Comparison of ENCODE assay signal across 15 cellular contexts in the genomic region with DNA sequence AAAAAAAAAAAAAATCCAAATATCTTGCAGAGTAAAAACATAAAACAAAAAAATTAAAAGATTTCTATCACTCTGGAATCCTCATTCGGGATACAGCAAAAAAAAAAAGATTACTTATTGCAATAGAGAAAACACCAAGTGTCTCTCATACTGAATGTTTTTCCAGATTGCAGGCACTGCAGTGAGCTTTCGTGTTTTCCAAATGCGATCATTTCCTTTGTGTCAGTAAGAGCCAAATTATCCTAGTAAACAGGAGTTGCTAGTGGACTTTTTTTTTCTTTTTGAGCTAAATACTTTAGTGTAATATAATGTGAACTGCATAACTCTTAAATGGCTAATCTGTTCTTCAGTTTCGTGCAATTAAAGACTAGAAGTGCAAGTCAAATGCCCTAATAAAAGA. TPM values are rescaled to one million over a fixed set of nuclear protein-coding genes. Genes with fewer than 3 reads are reported as not detected.
DNase-seq lines count a peak whose midpoint lies in the region; ATAC-seq and TF ChIP-seq lines count a peak whose summit lies in the region.
"Had no signal": no experiment of that assay in that cellular context is flagged by ENCODE, and none has a peak within 500 bp of the region (broad histone marks: within the 10 kb centered on the region; RNA-seq: fewer than 3 reads in every experiment).

No MANE protein-coding gene starts in this region.

- peak overlapping the region; percentile 57 for H3K4me2 ChIP-seq in GM23248 (ENCODE audit: unreplicated experiment)

- no peaks in the 10 kb centered on the region for H3K79me2 ChIP-seq in GM23248 (ENCODE audit: insufficient read depth)

- H3K27me3 ChIP-seq in GM23248 (replicated peaks; ENCODE audit: insufficient read depth), result no peaks in the 10 kb centered on the region
- no peaks in the 10 kb centered on the region for H3K27me3 ChIP-seq in left lung
- H3K27me3 ChIP-seq in tibial nerve, result no peaks in the 10 kb centered on the region

- peaks cover 34% of the 10 kb centered on the region for H3K4me1 ChIP-seq in GM23248 (ENCODE audit: insufficient read depth)
- H3K4me1 ChIP-seq in left lung, result no peaks in the 10 kb centered on the region
- H3K4me1 ChIP-seq in tibial nerve, result peaks cover 0 to 32% (median 14%) of the 10 kb centered on the region in 4 donors
- no peaks in the 10 kb centered on the region for H3K4me1 ChIP-seq in mucosa of descending colon (ENCODE audit: low read depth)

- no peaks in the 10 kb centered on the region for H3K9me2 ChIP-seq in GM23248 (ENCODE audit: insufficient read depth)

- H2AFZ ChIP-seq in GM23248, result no peak overlapping the region

- POLR2A ChIA-PET in RWPE1 (lab: Yijun Ruan, JAX; ENCODE audit: low non-redundant PET), result no interaction called here

- H4K20me1 ChIP-seq in GM23248 (ENCODE audit: insufficient read depth), result no peaks in the 10 kb centered on the region

- 50 to 58% methylated on average over 4 of the region's 4 CpGs for WGBS in GM23248 (ENCODE audit: low coverage in 1 of 2, low lambda C conversion rate in 2 of 2, missing lambda C conversion rate in 2 of 2), 2 experiments
- 34 to 45% methylated on average over 4 of the region's 4 CpGs for WGBS in tibial nerve, 2 donors

- CTCF ChIA-PET in RWPE1 (lab: Yijun Ruan, JAX), result no interaction called here

- H3K36me3 ChIP-seq in GM23248 (ENCODE audit: low read depth), result no peaks in the 10 kb centered on the region
- H3K36me3 ChIP-seq in left lung, result no peaks in the 10 kb centered on the region
- peaks cover 0 to 23% (median 0%) of the 10 kb centered on the region in 3 donors for H3K36me3 ChIP-seq in tibial nerve
- no peaks in the 10 kb centered on the region for H3K36me3 ChIP-seq in mucosa of descending colon (ENCODE audit: low read depth)

- peak; percentile 73 for DNase-seq in GM23248
- peak; percentile 76 to 87 for DNase-seq in dermis microvascular lymphatic vessel endothelial cell (ENCODE audit: low read depth in 2 of 2)
- DNase-seq in left lung, result no peak
- DNase-seq in tibial nerve (ENCODE audit: low spot score in 2 of 2), result no peak
- DNase-seq in mucosa of descending colon, result no peak
- DNase-seq in stimulated activated CD8-positive, alpha-beta memory T cell treated with anti-CD3 and anti-CD28 coated beads, Interleukin-4, amount 100 ng/mL, for 48 hours, result no peak
- DNase-seq in RWPE1 (ENCODE audit: low spot score), result no peak
- DNase-seq: activated CD8-positive, alpha-beta memory T cell treated with anti-CD3 and anti-CD28 coated beads, Interleukin-2, amount 50 U/mL, for 4 hours; activated naive CD8-positive, alpha-beta T cell treated with anti-CD3 and anti-CD28 coated beads for 36 hours; midbrain; NCI-H1436; NCI-H510A; T-cell had no signal

- peak; percentile 55 for ATAC-seq in left lung
- no peak for ATAC-seq in mucosa of descending colon
- no peak for ATAC-seq in HG02840 (IDR thresholded peaks at IDR 0.05; ENCODE audit: low FRiP score, unreplicated experiment)
- ATAC-seq: esophagus mucosa, T-cell had no signal

- peaks cover 40% of the 10 kb centered on the region for H3F3A ChIP-seq in GM23248 (ENCODE audit: insufficient read depth)

- intact Hi-C loops in left lung (cut with DNase I) (no loop called here), mucosa of descending colon (cut with DNase I, micrococcal nuclease) (no loop called here)

- H3K4me3 ChIP-seq in GM23248, result no peak overlapping the region
- no peak overlapping the region for H3K4me3 ChIP-seq in left lung
- no peak overlapping the region for H3K4me3 ChIP-seq in tibial nerve
- no peak overlapping the region for H3K4me3 ChIP-seq in mucosa of descending colon

- H3K9me3 ChIP-seq in GM23248 (ENCODE audit: low read depth) (no peaks in the 10 kb centered on the region), left lung (no peaks in the 10 kb centered on the region), tibial nerve (no peaks in the 10 kb centered on the region), mucosa of descending colon (no peaks in the 10 kb centered on the region)

- H3K27ac ChIP-seq in GM23248 (peak overlapping the region; percentile 84), left lung (peak overlapping the region; percentile 16 to 71), tibial nerve (peak overlapping the region in 3 of 4 donors; percentile 20 to 67 (median 38)), RWPE1 (no peak overlapping the region)

- TF ChIP-seq EP300 in tibial nerve (IDR thresholded peaks at IDR 0.05), result peak in 1 of 2 donors; percentile 33

- in situ Hi-C loops in GM23248 (cut with MboI), result no loop called here

- TF ChIP-seq POLR2A in tibial nerve (IDR thresholded peaks at IDR 0.05), result no peak

- H3K9ac ChIP-seq in GM23248, result peak overlapping the region; percentile 14

- TF ChIP-seq CTCF in left lung (IDR thresholded peaks at IDR 0.05) (no peak), tibial nerve (IDR thresholded peaks at IDR 0.05) (no peak), mucosa of descending colon (IDR thresholded peaks at IDR 0.05) (no peak), RWPE1 (conservative IDR thresholded peaks at IDR 0.05; ENCODE audit: low read depth) (no peak)

RNA-seq across cellular contexts. Expression of a gene that starts 44.3 kb away (rescaled TPM):
- total RNA-seq in GM23248 (2014; rRNA removed; shearing (Covaris generic)), result 84.1 and 132 TPM in 2 replicates
- 376 and 408 TPM in 2 replicates for polyA plus RNA-seq in GM23248 (2016; fragmentation: Nextera tagmentation; extraction: Ambion mirVana)
- total RNA-seq in dermis microvascular lymphatic vessel endothelial cell (94.4 and 103 TPM in 2 replicates), left lung (100 to 1,000 TPM; 234 to 278 TPM), tibial nerve (100 to 1,000 TPM; 133 to 211 (median 177) TPM), mucosa of descending colon (100 to 1,000 TPM; 225 to 404 (median 287) TPM)

Comparison
In these comparisons a context has a peak if more than half of its experiments do, and no peak if none do; other contexts are left out.
1. DNase-seq: peak in GM23248 (single experiment) and dermis microvascular lymphatic vessel endothelial cell (2 of 2); none in left lung (0 of 2), tibial nerve (0 of 2), mucosa of descending colon (0 of 3), stimulated activated CD8-positive, alpha-beta memory T cell treated with anti-CD3 and anti-CD28 coated beads, Interleukin-4, amount 100 ng/mL, for 48 hours (single experiment) and RWPE1 (single experiment).